ENCODE assay signal across 16 cellular contexts in genomic region chr3:31890742-31891469, GRCh38.
"Had no signal": no experiment of that assay in that cellular context is flagged by ENCODE, and none has a peak within 500 bp of the region (broad histone marks: within the 10 kb centered on the region; RNA-seq: fewer than 3 reads in every experiment).

No MANE protein-coding gene starts in this region.

- H3K9me3 ChIP-seq: esophagus squamous epithelium, pancreas, tibial artery had no signal

- H3K27ac ChIP-seq: pancreas, SK-N-MC, tibial artery had no signal

- H3K36me3 ChIP-seq: esophagus squamous epithelium, pancreas, tibial artery had no signal

- H3K27me3 ChIP-seq: esophagus squamous epithelium, pancreas, tibial artery had no signal

- H3K4me3 Mint-ChIP-seq: activated CD8-positive, alpha-beta memory T cell treated with anti-CD3 and anti-CD28 coated beads, Interleukin-2, amount 10 ng/mL, durations not matched to agents 7 days and 5 days; activated naive CD8-positive, alpha-beta T cell; activated T-cell treated with anti-CD3 and anti-CD28 coated beads, Interleukin-2, amount 50 U/mL, for 24 hours; brain; neural crest cell had no signal

- H3K4me1 Mint-ChIP-seq: activated CD8-positive, alpha-beta memory T cell treated with anti-CD3 and anti-CD28 coated beads, Interleukin-2, amount 10 ng/mL, durations not matched to agents 7 days and 5 days; neural crest cell had no signal

- H3K36me3 Mint-ChIP-seq: activated CD8-positive, alpha-beta memory T cell treated with anti-CD3 and anti-CD28 coated beads, Interleukin-2, amount 10 ng/mL, durations not matched to agents 7 days and 5 days; activated naive CD8-positive, alpha-beta T cell; brain had no signal

- H3K4me3 ChIP-seq: esophagus squamous epithelium, pancreas, SK-N-MC, tibial artery had no signal

- H3K27me3 Mint-ChIP-seq: brain had no signal

- H3K9me3 Mint-ChIP-seq: activated T-cell treated with anti-CD3 and anti-CD28 coated beads, Interleukin-2, amount 50 U/mL, for 24 hours had no signal

- H3K27ac Mint-ChIP-seq: activated CD8-positive, alpha-beta memory T cell treated with anti-CD3 and anti-CD28 coated beads, Interleukin-2, amount 10 ng/mL, durations not matched to agents 7 days and 5 days; activated naive CD8-positive, alpha-beta T cell; activated T-cell treated with anti-CD3 and anti-CD28 coated beads, Interleukin-2, amount 50 U/mL, for 24 hours had no signal

- DNase-seq: activated CD8-positive, alpha-beta memory T cell treated with anti-CD3 and anti-CD28 coated beads, Interleukin-2, amount 10 ng/mL, durations not matched to agents 7 days and 5 days; activated effector memory CD4-positive, alpha-beta T cell treated with Interleukin-2 at 50 U/mL for 16 hours; activated T-cell treated with anti-CD3 and anti-CD28 coated beads, Interleukin-2, amount 50 U/mL, for 24 hours; amygdala; esophagus squamous epithelium; foreskin fibroblast; head of caudate nucleus; mesenchymal stem cell; pancreas; stimulated activated CD4-positive, alpha-beta T cell treated with anti-CD3 and anti-CD28 coated beads, Interleukin-2, amount 100 ng/mL, for 48 hours; tibial artery had no signal

- ATAC-seq: activated CD8-positive, alpha-beta memory T cell treated with anti-CD3 and anti-CD28 coated beads, Interleukin-2, amount 10 ng/mL, durations not matched to agents 7 days and 5 days; left lobe of liver; pancreas had no signal

- H3K4me1 ChIP-seq: pancreas, tibial artery had no signal
